1 cellular context compared by ENCODE assay signal in genomic region chr15:89645680-89646079, GRCh38.
TF ChIP-seq lines count a peak whose summit lies in the region.

No MANE protein-coding gene starts in this region.

TF ChIP-seq in H1, 55 proteins besides CTCF, POLR2A, EP300 and RAD21:
- TF ChIP-seq CBX5 (IDR thresholded peaks at IDR 0.05; ENCODE audit: low read depth, low read length) (no peak), HDAC6 (IDR thresholded peaks at IDR 0.05; ENCODE audit: low read depth, low read length) (no peak), TAF1 (IDR thresholded peaks at IDR 0.05; ENCODE audit: low read depth, low read length) (no peak)
